ENCODE assay signal across 1 cellular context in the genomic region with DNA sequence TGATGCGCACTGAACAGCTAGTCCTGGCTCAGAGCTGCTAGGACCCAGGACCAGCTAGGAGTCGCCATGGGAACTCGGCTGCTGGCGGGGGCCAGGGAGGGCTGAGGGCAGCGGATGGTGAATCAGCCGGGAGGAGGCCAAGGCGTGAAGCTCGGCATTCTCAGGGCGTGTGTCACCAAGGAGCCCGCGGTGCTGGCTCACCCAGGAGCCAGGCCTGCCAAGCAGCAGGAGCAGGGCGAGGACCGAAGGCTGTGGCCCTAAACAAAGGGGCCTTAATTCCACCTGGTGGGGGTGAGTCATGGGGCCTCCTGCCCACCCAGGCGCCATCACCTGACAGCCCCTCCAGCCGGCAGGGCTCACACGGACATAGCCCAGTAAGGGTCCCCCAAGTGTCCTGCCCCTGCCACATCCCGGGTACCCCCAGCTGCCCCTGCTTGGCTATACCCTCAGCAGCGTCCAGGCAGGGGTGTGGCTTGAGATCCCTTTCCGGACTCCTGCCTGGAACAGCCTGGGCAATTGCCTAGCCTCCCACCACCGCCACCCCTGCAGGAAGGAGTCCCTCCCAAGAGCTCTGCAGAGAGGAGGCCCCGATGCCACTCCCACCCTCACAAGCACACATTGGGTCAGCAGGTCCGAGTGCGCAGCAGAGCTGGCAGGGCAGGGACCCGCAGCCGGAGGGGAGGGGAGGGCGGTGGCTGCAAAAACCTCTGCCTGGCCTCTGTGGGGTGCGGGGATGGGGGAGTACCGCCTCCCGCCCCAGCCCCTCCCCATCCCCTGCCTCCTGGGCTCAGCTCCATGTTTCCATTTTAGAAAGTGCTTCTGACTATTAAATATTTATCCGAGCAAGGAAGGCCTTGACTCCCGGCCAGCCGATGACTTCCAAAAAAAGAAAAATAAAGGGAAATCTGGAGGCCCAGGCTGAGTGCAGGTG.
TF ChIP-seq lines count a peak whose summit lies in the region.

No MANE protein-coding gene starts in this region.

TF ChIP-seq in Ishikawa, 13 proteins besides CTCF, POLR2A, EP300 and RAD21 (continued from another document):
- TF ChIP-seq, protein P1, sequence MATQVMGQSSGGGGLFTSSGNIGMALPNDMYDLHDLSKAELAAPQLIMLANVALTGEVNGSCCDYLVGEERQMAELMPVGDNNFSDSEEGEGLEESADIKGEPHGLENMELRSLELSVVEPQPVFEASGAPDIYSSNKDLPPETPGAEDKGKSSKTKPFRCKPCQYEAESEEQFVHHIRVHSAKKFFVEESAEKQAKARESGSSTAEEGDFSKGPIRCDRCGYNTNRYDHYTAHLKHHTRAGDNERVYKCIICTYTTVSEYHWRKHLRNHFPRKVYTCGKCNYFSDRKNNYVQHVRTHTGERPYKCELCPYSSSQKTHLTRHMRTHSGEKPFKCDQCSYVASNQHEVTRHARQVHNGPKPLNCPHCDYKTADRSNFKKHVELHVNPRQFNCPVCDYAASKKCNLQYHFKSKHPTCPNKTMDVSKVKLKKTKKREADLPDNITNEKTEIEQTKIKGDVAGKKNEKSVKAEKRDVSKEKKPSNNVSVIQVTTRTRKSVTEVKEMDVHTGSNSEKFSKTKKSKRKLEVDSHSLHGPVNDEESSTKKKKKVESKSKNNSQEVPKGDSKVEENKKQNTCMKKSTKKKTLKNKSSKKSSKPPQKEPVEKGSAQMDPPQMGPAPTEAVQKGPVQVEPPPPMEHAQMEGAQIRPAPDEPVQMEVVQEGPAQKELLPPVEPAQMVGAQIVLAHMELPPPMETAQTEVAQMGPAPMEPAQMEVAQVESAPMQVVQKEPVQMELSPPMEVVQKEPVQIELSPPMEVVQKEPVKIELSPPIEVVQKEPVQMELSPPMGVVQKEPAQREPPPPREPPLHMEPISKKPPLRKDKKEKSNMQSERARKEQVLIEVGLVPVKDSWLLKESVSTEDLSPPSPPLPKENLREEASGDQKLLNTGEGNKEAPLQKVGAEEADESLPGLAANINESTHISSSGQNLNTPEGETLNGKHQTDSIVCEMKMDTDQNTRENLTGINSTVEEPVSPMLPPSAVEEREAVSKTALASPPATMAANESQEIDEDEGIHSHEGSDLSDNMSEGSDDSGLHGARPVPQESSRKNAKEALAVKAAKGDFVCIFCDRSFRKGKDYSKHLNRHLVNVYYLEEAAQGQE (IDR thresholded peaks at IDR 0.05; ENCODE audit: low read depth): no peak; the same call in 1 of the 2 replicates
- peak; percentile 92 for TF ChIP-seq FOXM1 (IDR thresholded peaks at IDR 0.05; ENCODE audit: borderline replicate concordance, low read depth)
